Comparison of ENCODE assay signal across 22 cellular contexts in the genomic region with DNA sequence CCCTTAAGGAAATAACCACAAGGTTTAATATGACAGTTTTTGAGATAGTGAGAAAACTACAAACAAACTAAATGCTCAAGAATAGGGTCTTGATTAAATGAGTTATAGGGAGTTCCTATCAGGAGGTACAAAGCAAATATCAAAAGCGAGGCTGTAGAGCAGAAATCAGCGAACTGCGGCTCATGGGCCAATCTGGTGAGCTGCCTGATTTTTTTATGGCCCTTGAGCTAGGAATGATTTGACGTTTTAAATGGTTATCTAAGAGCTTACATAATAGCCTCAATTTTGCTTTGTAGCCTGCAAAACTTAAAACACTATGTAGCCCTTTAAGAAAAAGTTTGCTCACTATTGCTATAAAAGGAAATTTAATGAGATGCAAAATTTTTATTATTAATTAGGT.
"Had no signal": no experiment of that assay in that cellular context is flagged by ENCODE, and none has a peak within 500 bp of the region (broad histone marks: within the 10 kb centered on the region; RNA-seq: fewer than 3 reads in every experiment).

No MANE protein-coding gene starts in this region.

- H3K4me3 Mint-ChIP-seq: activated CD4-positive, alpha-beta memory T cell treated with anti-CD3 and anti-CD28 coated beads, Interleukin-2, amount 10 ng/mL, durations not matched to agents 7 days and 5 days; activated CD4-positive, alpha-beta T cell treated with anti-CD3 and anti-CD28 coated beads, Interleukin-2, amount 10 ng/mL, durations not matched to agents 7 days and 5 days; activated T-cell treated with anti-CD3 and anti-CD28 coated beads, Interleukin-2, amount 50 U/mL, for 24 hours; dendritic cell treated with granulocyte-macrophage colony-stimulating factor and Interleukin-4, amounts not matched to agents 40 ng/mL and 50 ng/mL, for 4 days; endodermal cell; WTC11 had no signal

- H3K36me3 Mint-ChIP-seq: WTC11 had no signal

- H3K27ac Mint-ChIP-seq: activated CD4-positive, alpha-beta memory T cell treated with anti-CD3 and anti-CD28 coated beads, Interleukin-2, amount 10 ng/mL, durations not matched to agents 7 days and 5 days; activated CD4-positive, alpha-beta T cell treated with anti-CD3 and anti-CD28 coated beads, Interleukin-2, amount 10 ng/mL, durations not matched to agents 7 days and 5 days; activated T-cell treated with anti-CD3 and anti-CD28 coated beads, Interleukin-2, amount 50 U/mL, for 24 hours; dendritic cell treated with granulocyte-macrophage colony-stimulating factor and Interleukin-4, amounts not matched to agents 40 ng/mL and 50 ng/mL, for 4 days had no signal

- H3K27me3 Mint-ChIP-seq: activated CD4-positive, alpha-beta memory T cell treated with anti-CD3 and anti-CD28 coated beads, Interleukin-2, amount 10 ng/mL, durations not matched to agents 7 days and 5 days; activated CD4-positive, alpha-beta T cell treated with anti-CD3 and anti-CD28 coated beads, Interleukin-2, amount 10 ng/mL, durations not matched to agents 7 days and 5 days; activated T-cell treated with anti-CD3 and anti-CD28 coated beads, Interleukin-2, amount 50 U/mL, for 24 hours; dendritic cell treated with granulocyte-macrophage colony-stimulating factor and Interleukin-4, amounts not matched to agents 40 ng/mL and 50 ng/mL, for 4 days had no signal

- DNase-seq: activated CD4-positive, alpha-beta memory T cell treated with anti-CD3 and anti-CD28 coated beads, Interleukin-2, amount 10 ng/mL, durations not matched to agents 7 days and 5 days; activated CD4-positive, alpha-beta T cell treated with anti-CD3 and anti-CD28 coated beads for 1 hour; activated CD4-positive, alpha-beta T cell treated with anti-CD3 and anti-CD28 coated beads, Interleukin-2, amount 10 ng/mL, durations not matched to agents 7 days and 5 days; activated CD8-positive, alpha-beta memory T cell treated with anti-CD3 and anti-CD28 coated beads, Interleukin-2, amount 50 U/mL, for 48 hours; activated gamma-delta T cell; activated naive CD4-positive, alpha-beta T cell treated with anti-CD3 and anti-CD28 coated beads, Interleukin-2, amount 50 U/mL, for 16 hours; activated T-cell treated with anti-CD3 and anti-CD28 coated beads, Interleukin-2, amount 50 U/mL, for 24 hours; amniotic stem cell; brain microvascular endothelial cell; central memory CD4-positive, alpha-beta T cell; gastrocnemius medialis; hypothalamus; nucleus accumbens; pancreas; stimulated activated CD4-positive, alpha-beta T cell treated with anti-CD3 and anti-CD28 coated beads, Interleukin-2, amount 100 ng/mL, for 48 hours; stimulated activated naive CD8-positive, alpha-beta T cell treated with anti-CD3 and anti-CD28 coated beads, Interleukin-15, Interleukin-2, amounts not matched to agents 100 U/mL and 50 U/mL, for 24 hours; T-helper 2 cell; upper lobe of right lung had no signal

- ATAC-seq: gastrocnemius medialis; left lobe of liver; pancreas; stimulated activated naive CD8-positive, alpha-beta T cell treated with anti-CD3 and anti-CD28 coated beads, Interleukin-15, Interleukin-2, amounts not matched to agents 100 U/mL and 50 U/mL, for 24 hours; upper lobe of right lung had no signal
